In the genomic region with DNA sequence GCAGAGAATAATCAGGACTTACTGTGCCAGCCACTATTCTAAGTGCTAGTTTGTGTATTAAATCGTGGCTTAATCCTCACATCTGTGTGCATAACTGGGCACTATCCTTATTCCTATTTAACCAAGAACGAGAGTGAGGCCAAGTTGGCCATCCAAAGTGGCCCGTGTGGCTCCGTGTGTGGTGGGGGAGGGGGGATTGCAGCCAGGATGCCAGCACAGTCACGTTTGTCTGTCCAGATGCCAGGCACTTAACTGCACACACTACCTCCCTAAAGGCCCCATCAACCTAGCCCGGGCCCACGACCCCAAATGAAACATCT, we compare ENCODE assay signal across 10 cellular contexts.
DNase-seq lines count a peak whose midpoint lies in the region; ATAC-seq and TF ChIP-seq lines count a peak whose summit lies in the region.
"Had no signal": no experiment of that assay in that cellular context is flagged by ENCODE, and none has a peak within 500 bp of the region (broad histone marks: within the 10 kb centered on the region; RNA-seq: fewer than 3 reads in every experiment).

No MANE protein-coding gene starts in this region.

- H3K27ac Mint-ChIP-seq in immature natural killer cell, result no peak overlapping the region

- peak; percentile 2; the same call in 2 of the 3 replicates for ATAC-seq in SK-N-SH treated with all-trans-retinoic acid at 6 μM for 48 hours
- ATAC-seq in GM18498 (IDR thresholded peaks at IDR 0.05; ENCODE audit: unreplicated experiment), result no peak
- ATAC-seq in HG02759 (IDR thresholded peaks at IDR 0.05; ENCODE audit: unreplicated experiment), result no peak

- no peaks in the 10 kb centered on the region for H3K27me3 ChIP-seq in BE2C

- peaks cover 0 to 5% (median 0%) of the 10 kb centered on the region in 3 donors for H3K36me3 Mint-ChIP-seq in immature natural killer cell

- TF ChIP-seq CTCF in BE2C (IDR thresholded peaks at IDR 0.05; ENCODE audit: low read depth, low read length) (no peak), GM12875 (IDR thresholded peaks at IDR 0.05; ENCODE audit: borderline replicate concordance, insufficient read depth, low read depth, low read length) (no peak)

- H3K4me1 Mint-ChIP-seq in immature natural killer cell, result peaks cover 0 to 8% of the 10 kb centered on the region in 2 donors

- peaks cover 14 to 26% (median 17%) of the 10 kb centered on the region in 3 donors for H3K27me3 Mint-ChIP-seq in immature natural killer cell (ENCODE audit: low read depth in 3 of 3)

- peaks cover 24% of the 10 kb centered on the region for H3K36me3 ChIP-seq in BE2C

- peaks cover 4% of the 10 kb centered on the region; the same call in 1 of the 2 replicates for H3K4me1 ChIP-seq in BE2C

- H3K4me3 Mint-ChIP-seq in immature natural killer cell, result peak overlapping the region; percentile 83 to 90 (median 88)

- H3K4me3 ChIP-seq in BE2C (ENCODE audit: low read depth, low read length) (peak overlapping the region; percentile 74), GM12875 (ENCODE audit: low read depth, low read length) (peak overlapping the region; percentile 64)

- DNase-seq in BE2C (no peak), immature natural killer cell (no peak), T-helper 9 cell (no peak), NCI-H1105 treated with DMSO at 0.1 percent for 48 hours (lab: John Stamatoyannopoulos, UW) (no peak)
- DNase-seq: activated CD8-positive, alpha-beta memory T cell treated with anti-CD3 and anti-CD28 coated beads, Interleukin-2, amount 50 U/mL, for 4 hours; NCI-H2081 treated with DMSO at 0.1 percent for 48 hours had no signal

- H3K9me3 Mint-ChIP-seq in immature natural killer cell, result no peaks in the 10 kb centered on the region

- no peaks in the 10 kb centered on the region for H3K9me3 ChIP-seq in BE2C

TF ChIP-seq in SK-N-SH treated with all-trans-retinoic acid at 6 μM for 48 hours, 23 proteins besides CTCF, POLR2A, EP300 and RAD21:
- TF ChIP-seq ZNF8 (CRISPR knock-in tag; IDR thresholded peaks at IDR 0.05) (no peak), ZC3H10 (CRISPR knock-in tag; IDR thresholded peaks at IDR 0.05) (no peak), ZNF565 (CRISPR knock-in tag; conservative IDR thresholded peaks at IDR 0.05; ENCODE audit: low read depth) (no peak)
- TF ChIP-seq, protein P1, sequence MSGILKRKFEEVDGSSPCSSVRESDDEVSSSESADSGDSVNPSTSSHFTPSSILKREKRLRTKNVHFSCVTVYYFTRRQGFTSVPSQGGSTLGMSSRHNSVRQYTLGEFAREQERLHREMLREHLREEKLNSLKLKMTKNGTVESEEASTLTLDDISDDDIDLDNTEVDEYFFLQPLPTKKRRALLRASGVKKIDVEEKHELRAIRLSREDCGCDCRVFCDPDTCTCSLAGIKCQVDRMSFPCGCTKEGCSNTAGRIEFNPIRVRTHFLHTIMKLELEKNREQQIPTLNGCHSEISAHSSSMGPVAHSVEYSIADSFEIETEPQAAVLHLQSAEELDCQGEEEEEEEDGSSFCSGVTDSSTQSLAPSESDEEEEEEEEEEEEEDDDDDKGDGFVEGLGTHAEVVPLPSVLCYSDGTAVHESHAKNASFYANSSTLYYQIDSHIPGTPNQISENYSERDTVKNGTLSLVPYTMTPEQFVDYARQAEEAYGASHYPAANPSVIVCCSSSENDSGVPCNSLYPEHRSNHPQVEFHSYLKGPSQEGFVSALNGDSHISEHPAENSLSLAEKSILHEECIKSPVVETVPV (CRISPR knock-in tag; IDR thresholded peaks at IDR 0.05), result no peak
